8 cellular contexts compared by ENCODE assay signal in the genomic region with DNA sequence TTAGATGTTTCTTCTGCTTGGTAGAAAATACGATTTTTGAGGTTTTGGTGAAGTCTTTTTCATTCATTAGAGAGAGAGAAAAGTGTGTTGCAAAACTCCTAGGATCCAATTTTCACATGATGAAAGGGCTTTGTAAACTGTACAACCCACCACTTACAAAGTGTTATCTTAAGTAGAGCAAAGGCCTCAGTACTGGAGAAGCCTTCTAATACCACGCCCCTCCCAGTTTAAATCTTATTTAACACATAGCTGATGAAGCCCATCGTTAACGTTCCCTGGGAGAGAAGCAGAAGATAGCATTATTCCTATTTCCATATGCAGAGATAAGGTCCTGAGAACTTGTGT. TPM values are rescaled to one million over a fixed set of nuclear protein-coding genes. Genes with fewer than 3 reads are reported as not detected.
DNase-seq lines count a peak whose midpoint lies in the region; ATAC-seq, FAIRE-seq and TF ChIP-seq lines count a peak whose summit lies in the region.

No MANE protein-coding gene starts in this region.

- no peaks in the 10 kb centered on the region for H3K36me3 ChIP-seq in CD8-positive, alpha-beta memory T cell (ENCODE audit: insufficient read depth, low read length)
- H3K36me3 ChIP-seq in left ventricle myocardium inferior (no peaks in the 10 kb centered on the region), small intestine (ENCODE audit: control insufficient read depth in 2 of 2, insufficient read depth in 2 of 2, low read length in 2 of 2) (no peaks in the 10 kb centered on the region)

- TF ChIP-seq CTCF in activated CD8-positive, alpha-beta T cell treated with anti-CD3 and anti-CD28 coated beads for 36 hours (IDR thresholded peaks at IDR 0.05): no peak
- no peak for TF ChIP-seq CTCF in left ventricle myocardium inferior (IDR thresholded peaks at IDR 0.05; ENCODE audit: borderline replicate concordance)

- peaks cover 0 to 4% (median 0%) of the 10 kb centered on the region in 3 donors for H3K36me3 Mint-ChIP-seq in CD8-positive, alpha-beta memory T cell
- peaks cover 2% of the 10 kb centered on the region for H3K36me3 Mint-ChIP-seq in activated CD8-positive, alpha-beta T cell treated with anti-CD3 and anti-CD28 coated beads for 36 hours (ENCODE audit: low read depth)

- DNase-seq in CD8-positive, alpha-beta memory T cell: no peak
- no peak for DNase-seq in activated CD8-positive, alpha-beta T cell treated with anti-CD3 and anti-CD28 coated beads for 36 hours
- DNase-seq in left ventricle myocardium inferior: no peak
- no peak for DNase-seq in small intestine
- DNase-seq in COLO668 (lab: John Stamatoyannopoulos, UW; ENCODE audit: unreplicated experiment): no peak
- no peak for DNase-seq in foreskin melanocyte
- DNase-seq in effector CD8-positive, alpha-beta T cell (lab: John Stamatoyannopoulos, UW): no peak

- WGBS in small intestine, 3 donors: 8 to 19% (median 13%) methylated on average over 4 of the region's 4 CpGs

- peak; percentile 4 for ATAC-seq in HG02840 (IDR thresholded peaks at IDR 0.05; ENCODE audit: low FRiP score, unreplicated experiment)
- no peak for ATAC-seq in activated CD8-positive, alpha-beta T cell treated with anti-CD3 and anti-CD28 coated beads for 36 hours

- CTCF ChIA-PET in CD8-positive, alpha-beta memory T cell (lab: Charles Lee): interaction anchor here (0.7 to 5.5 kb wide), 5 partner anchors 11 to 427 kb away, joined by 3 to 48 read pairs (median 8); a partner anchor contains a TSS
- CTCF ChIA-PET in activated CD8-positive, alpha-beta T cell treated with anti-CD3 and anti-CD28 coated beads for 36 hours (lab: Charles Lee): interaction anchor here (1.3 to 6.7 kb wide), 6 partner anchors 10 to 130 kb away, joined by 3 to 108 read pairs (median 29); a partner anchor contains a TSS

- intact Hi-C loops in activated CD8-positive, alpha-beta T cell treated with anti-CD3 and anti-CD28 coated beads for 36 hours (cut with micrococcal nuclease): no loop called here
- intact Hi-C loops in left ventricle myocardium inferior (cut with micrococcal nuclease): no loop called here

- peaks cover 3% of the 10 kb centered on the region in 2 donors for H3K27me3 Mint-ChIP-seq in CD8-positive, alpha-beta memory T cell
- H3K27me3 Mint-ChIP-seq in activated CD8-positive, alpha-beta T cell treated with anti-CD3 and anti-CD28 coated beads for 36 hours: no peaks in the 10 kb centered on the region

- peaks cover 0 to 3% (median 0%) of the 10 kb centered on the region in 5 donors for H3K9me3 Mint-ChIP-seq in CD8-positive, alpha-beta memory T cell
- H3K9me3 Mint-ChIP-seq in activated CD8-positive, alpha-beta T cell treated with anti-CD3 and anti-CD28 coated beads for 36 hours: no peaks in the 10 kb centered on the region

- peak overlapping the region; percentile 78 to 91 (median 81) for H3K4me3 Mint-ChIP-seq in CD8-positive, alpha-beta memory T cell
- H3K4me3 Mint-ChIP-seq in activated CD8-positive, alpha-beta T cell treated with anti-CD3 and anti-CD28 coated beads for 36 hours: peak overlapping the region; percentile 86

- H3K4me1 ChIP-seq in CD8-positive, alpha-beta memory T cell (ENCODE audit: insufficient read depth, low read length): peaks cover 23% of the 10 kb centered on the region
- H3K4me1 ChIP-seq in left ventricle myocardium inferior: peaks cover 63% of the 10 kb centered on the region
- H3K4me1 ChIP-seq in small intestine (ENCODE audit: control insufficient read depth in 2 of 2, insufficient read depth in 1 of 2, low read depth in 1 of 2, low read length in 1 of 2): peaks cover 4% of the 10 kb centered on the region in 2 donors

- peaks cover 6 to 27% (median 24%) of the 10 kb centered on the region in 3 donors for H3K4me1 Mint-ChIP-seq in CD8-positive, alpha-beta memory T cell
- peaks cover 36% of the 10 kb centered on the region for H3K4me1 Mint-ChIP-seq in activated CD8-positive, alpha-beta T cell treated with anti-CD3 and anti-CD28 coated beads for 36 hours (ENCODE audit: low read depth)

- H3K27ac Mint-ChIP-seq in CD8-positive, alpha-beta memory T cell: peak overlapping the region; percentile 42 to 82 (median 74)
- H3K27ac Mint-ChIP-seq in activated CD8-positive, alpha-beta T cell treated with anti-CD3 and anti-CD28 coated beads for 36 hours: peak overlapping the region; percentile 76

- peak overlapping the region; percentile 75 for H3K27ac ChIP-seq in CD8-positive, alpha-beta memory T cell (ENCODE audit: low read depth, low read length)
- H3K27ac ChIP-seq in left ventricle myocardium inferior (replicated peaks): peak overlapping the region; percentile 98
- peak overlapping the region; percentile 81 to 94 for H3K27ac ChIP-seq in small intestine (ENCODE audit: low read depth in 1 of 2, low read length in 1 of 2)

- H3K27me3 ChIP-seq in CD8-positive, alpha-beta memory T cell (ENCODE audit: insufficient read depth, low read length, poor library complexity, severe bottlenecking): no peaks in the 10 kb centered on the region
- H3K27me3 ChIP-seq in left ventricle myocardium inferior (ENCODE audit: low read depth) (no peaks in the 10 kb centered on the region), small intestine (ENCODE audit: control insufficient read depth in 2 of 2, insufficient read depth in 2 of 2, low read length in 2 of 2) (no peaks in the 10 kb centered on the region)

- POLR2A ChIA-PET in CD8-positive, alpha-beta memory T cell (lab: Charles Lee): interaction anchor here (0.9 to 1.4 kb wide), 4 partner anchors 19 to 1132 kb away, joined by 3 to 11 read pairs (median 4); no protein-coding TSS in a partner anchor
- POLR2A ChIA-PET in activated CD8-positive, alpha-beta T cell treated with anti-CD3 and anti-CD28 coated beads for 36 hours (lab: Charles Lee): interaction anchor here (0.6 to 2.3 kb wide), 3 partner anchors 50 to 429 kb away, joined by 3 to 12 read pairs (median 6); a partner anchor contains a TSS

- H3K9me3 ChIP-seq in CD8-positive, alpha-beta memory T cell (ENCODE audit: low read length): no peaks in the 10 kb centered on the region
- no peaks in the 10 kb centered on the region for H3K9me3 ChIP-seq in left ventricle myocardium inferior (replicated peaks)
- H3K9me3 ChIP-seq in small intestine (ENCODE audit: control insufficient read depth, low read depth): no peaks in the 10 kb centered on the region

- no peak for FAIRE-seq in small intestine (lab: Jason Lieb, UNC)

- H3K4me3 ChIP-seq in CD8-positive, alpha-beta memory T cell (ENCODE audit: low read length): peak overlapping the region; percentile 89
- H3K4me3 ChIP-seq in left ventricle myocardium inferior (peak overlapping the region; percentile 82), small intestine (ENCODE audit: low read depth in 1 of 2, low read length in 2 of 2) (peak overlapping the region; percentile 64 to 68)

RNA-seq across cellular contexts. Expression of a gene that starts 0.9 kb away (rescaled TPM):
- 1 to 10 TPM; 2.7 TPM for total RNA-seq in CD8-positive, alpha-beta memory T cell
- polyA plus RNA-seq in CD8-positive, alpha-beta memory T cell: 0.68 TPM
- 1 to 10 TPM; 5.7 to 6.3 TPM for total RNA-seq in activated CD8-positive, alpha-beta T cell treated with anti-CD3 and anti-CD28 coated beads for 36 hours
- 22.0 TPM for total RNA-seq in left ventricle myocardium inferior
- polyA plus RNA-seq in small intestine: 10 to 100 TPM in 1 of 3 donors, 1 to 10 TPM in 1, under 1 TPM in 1; 0.22 to 29.9 (median 1.9) TPM

RNA-seq across cellular contexts. Expression of a gene that starts 26.8 kb away (rescaled TPM):
- 100 to 1,000 TPM; 105 to 106 TPM for total RNA-seq in CD8-positive, alpha-beta memory T cell
- polyA plus RNA-seq in CD8-positive, alpha-beta memory T cell: 64.5 TPM
- total RNA-seq in activated CD8-positive, alpha-beta T cell treated with anti-CD3 and anti-CD28 coated beads for 36 hours: 10 to 100 TPM; 86.0 to 96.9 TPM
- 26.7 TPM for total RNA-seq in left ventricle myocardium inferior
- polyA plus RNA-seq in small intestine: 10 to 100 TPM; 25.5 to 33.6 (median 33.5) TPM
